21 cellular contexts compared by ENCODE assay signal in the genomic region with DNA sequence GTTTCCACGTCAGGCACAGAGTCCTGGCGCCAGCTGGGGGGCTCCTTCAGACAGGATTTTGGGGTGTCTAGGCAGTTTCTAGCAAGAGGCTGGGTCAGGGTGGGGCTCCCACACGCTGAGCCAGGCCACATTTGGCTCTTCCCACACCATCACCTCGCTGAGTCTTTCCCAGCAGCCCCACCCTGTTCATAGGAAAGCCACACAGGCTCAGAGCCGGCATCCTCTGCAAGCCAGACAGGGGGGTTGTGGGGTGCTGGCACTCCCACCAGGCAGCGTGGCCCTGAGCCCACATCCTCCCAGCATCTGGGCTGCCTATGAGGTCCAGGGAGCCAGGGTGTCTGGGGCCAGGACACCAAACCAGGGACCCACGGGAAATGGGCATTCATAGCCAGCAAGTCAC. TPM values are rescaled to one million over a fixed set of nuclear protein-coding genes. Genes with fewer than 3 reads are reported as not detected.
DNase-seq lines count a peak whose midpoint lies in the region; ATAC-seq and TF ChIP-seq lines count a peak whose summit lies in the region.
"Had no signal": no experiment of that assay in that cellular context is flagged by ENCODE, and none has a peak within 500 bp of the region (broad histone marks: within the 10 kb centered on the region; RNA-seq: fewer than 3 reads in every experiment).

No MANE protein-coding gene starts in this region.

- 56% methylated on average over 4 of the region's 7 CpGs for WGBS in suprapubic skin

- peak overlapping the region; percentile 74 to 100 (median 98) for H3K4me2 ChIP-seq in BLaER1 treated with 17β-estradiol and CSF1 and Interleukin-3, amounts not matched to agents 10 nM and 100 nM
- no peak overlapping the region for H3K4me2 ChIP-seq in GM23338
- H3K4me2 ChIP-seq: KMS-11 had no signal

- peak overlapping the region in 7 of 11 experiments; percentile 1 to 96 (median 33); a peak in 8 of 22 replicates for H3K9ac ChIP-seq in BLaER1 treated with 17β-estradiol and CSF1 and Interleukin-3, amounts not matched to agents 10 nM and 100 nM
- H3K9ac ChIP-seq: KMS-11 had no signal

- H3K4me1 Mint-ChIP-seq in GM23338: peaks cover 11% of the 10 kb centered on the region; the same call in 2 of the 3 replicates

- no peak for DNase-seq in RWPE1 (ENCODE audit: low spot score)
- DNase-seq in fibroblast of the aortic adventitia (ENCODE audit: low read depth): peak; percentile 42
- DNase-seq in suprapubic skin (ENCODE audit: low spot score in 2 of 2): no peak
- DNase-seq in NCI-H774 (lab: John Stamatoyannopoulos, UW): no peak
- no peak for DNase-seq in GM23338 (ENCODE audit: low spot score)
- DNase-seq in pons (ENCODE audit: low spot score): no peak
- DNase-seq: Calu3; CD8-positive, alpha-beta T cell; DMS153; IMR-90; MV-4-11; NCI-H1105 treated with DMSO at 0.1 percent for 48 hours; NCI-H2029 treated with DMSO at 0.1 percent for 48 hours; NCI-H524 treated with DMSO at 0.1 percent for 48 hours had no signal

- H3K79me2 ChIP-seq in GM23338 (replicated peaks; ENCODE audit: insufficient read depth): no peaks in the 10 kb centered on the region

- H3K9me3 ChIP-seq in BLaER1 treated with 17β-estradiol and CSF1 and Interleukin-3, amounts not matched to agents 10 nM and 100 nM (replicated peaks in 1 of 11): no peaks in the 10 kb centered on the region
- no peaks in the 10 kb centered on the region for H3K9me3 ChIP-seq in suprapubic skin

- H2AFZ ChIP-seq in GM23338: no peak overlapping the region

- peaks cover 65 to 90% (median 88%) of the 10 kb centered on the region in 10 experiments for H3K4me1 ChIP-seq in BLaER1 treated with 17β-estradiol and CSF1 and Interleukin-3, amounts not matched to agents 10 nM and 100 nM
- H3K4me1 ChIP-seq in suprapubic skin: peaks cover 51% of the 10 kb centered on the region
- H3K4me1 ChIP-seq in GM23338 (ENCODE audit: insufficient read depth): no peaks in the 10 kb centered on the region; the same call in 1 of the 2 replicates

- H3K9me2 ChIP-seq in GM23338 (ENCODE audit: insufficient read depth): no peaks in the 10 kb centered on the region

- no peak for TF ChIP-seq EP300 in suprapubic skin (IDR thresholded peaks at IDR 0.05)

- POLR2A ChIA-PET in RWPE1 (lab: Yijun Ruan, JAX; ENCODE audit: low non-redundant PET): no interaction called here

- H3K36me3 ChIP-seq in BLaER1 treated with 17β-estradiol and CSF1 and Interleukin-3, amounts not matched to agents 10 nM and 100 nM: no peaks in the 10 kb centered on the region
- no peaks in the 10 kb centered on the region for H3K36me3 ChIP-seq in suprapubic skin
- no peaks in the 10 kb centered on the region for H3K36me3 ChIP-seq in GM23338 (ENCODE audit: insufficient read depth)

- peak overlapping the region in 4 of 11 experiments; percentile 9 to 29 (median 26); a peak in 2 of 22 replicates for H3K27ac ChIP-seq in BLaER1 treated with 17β-estradiol and CSF1 and Interleukin-3, amounts not matched to agents 10 nM and 100 nM
- peak overlapping the region; percentile 90 for H3K27ac ChIP-seq in RWPE1
- H3K27ac ChIP-seq in suprapubic skin: peak overlapping the region; percentile 14
- no peak overlapping the region for H3K27ac ChIP-seq in GM23338 (ENCODE audit: low read depth)
- H3K27ac ChIP-seq: KMS-11 had no signal

- peak overlapping the region in 1 of 10 experiments; percentile 9; a peak in 1 of 20 replicates for H3K4me3 ChIP-seq in BLaER1 treated with 17β-estradiol and CSF1 and Interleukin-3, amounts not matched to agents 10 nM and 100 nM
- no peak overlapping the region for H3K4me3 ChIP-seq in fibroblast of the aortic adventitia (ENCODE audit: low read depth, low read length)
- H3K4me3 ChIP-seq in suprapubic skin: no peak overlapping the region
- no peak overlapping the region for H3K4me3 ChIP-seq in GM23338

- no peaks in the 10 kb centered on the region for H3K9me3 Mint-ChIP-seq in GM23338
- H3K9me3 Mint-ChIP-seq: CD8-positive, alpha-beta T cell had no signal

- no peak overlapping the region for H3K27ac Mint-ChIP-seq in GM23338
- H3K27ac Mint-ChIP-seq: CD8-positive, alpha-beta T cell had no signal

- peaks cover 0 to 20% (median 0%) of the 10 kb centered on the region in 11 experiments; a peak in 6 of 22 replicates for H3K27me3 ChIP-seq in BLaER1 treated with 17β-estradiol and CSF1 and Interleukin-3, amounts not matched to agents 10 nM and 100 nM
- H3K27me3 ChIP-seq in suprapubic skin (no peaks in the 10 kb centered on the region), GM23338 (ENCODE audit: insufficient read depth) (peaks cover 21% of the 10 kb centered on the region)

- CTCF ChIA-PET in RWPE1 (lab: Yijun Ruan, JAX): no interaction called here

- peaks cover 0 to 65% (median 33%) of the 10 kb centered on the region in 11 experiments; a peak in 20 of 22 replicates for H4K20me1 ChIP-seq in BLaER1 treated with 17β-estradiol and CSF1 and Interleukin-3, amounts not matched to agents 10 nM and 100 nM
- no peaks in the 10 kb centered on the region; the same call in 1 of the 2 replicates for H4K20me1 ChIP-seq in GM23338 (replicated peaks; ENCODE audit: insufficient read depth)

- peaks cover 22% of the 10 kb centered on the region for H3F3A ChIP-seq in GM23338 (replicated peaks; ENCODE audit: low read depth)

- peaks cover 30% of the 10 kb centered on the region for H3K27me3 Mint-ChIP-seq in GM23338 (ENCODE audit: insufficient read depth, low read depth, poor library complexity)

- TF ChIP-seq CTCF in RWPE1 (conservative IDR thresholded peaks at IDR 0.05; ENCODE audit: low read depth): no peak
- TF ChIP-seq CTCF in fibroblast of the aortic adventitia (IDR thresholded peaks at IDR 0.05; ENCODE audit: insufficient read depth, low read length): no peak
- TF ChIP-seq CTCF in suprapubic skin (IDR thresholded peaks at IDR 0.05): no peak
- no peak for TF ChIP-seq CTCF in GM23338 (conservative IDR thresholded peaks at IDR 0.05; ENCODE audit: low read depth in 2 of 2)

- ATAC-seq in GM23338: no peak
- ATAC-seq: CD8-positive, alpha-beta T cell had no signal

- no peak for TF ChIP-seq POLR2A in suprapubic skin (IDR thresholded peaks at IDR 0.05)

- no peak overlapping the region for H3K4me3 Mint-ChIP-seq in GM23338
- H3K4me3 Mint-ChIP-seq: CD8-positive, alpha-beta T cell had no signal

- no peaks in the 10 kb centered on the region; the same call in 2 of the 3 replicates for H3K36me3 Mint-ChIP-seq in GM23338 (ENCODE audit: low read depth)
- H3K36me3 Mint-ChIP-seq: CD8-positive, alpha-beta T cell had no signal

TF ChIP-seq in GM23338, 12 proteins besides CTCF, POLR2A, EP300 and RAD21 (continues in another document):
- TF ChIP-seq, protein P1, sequence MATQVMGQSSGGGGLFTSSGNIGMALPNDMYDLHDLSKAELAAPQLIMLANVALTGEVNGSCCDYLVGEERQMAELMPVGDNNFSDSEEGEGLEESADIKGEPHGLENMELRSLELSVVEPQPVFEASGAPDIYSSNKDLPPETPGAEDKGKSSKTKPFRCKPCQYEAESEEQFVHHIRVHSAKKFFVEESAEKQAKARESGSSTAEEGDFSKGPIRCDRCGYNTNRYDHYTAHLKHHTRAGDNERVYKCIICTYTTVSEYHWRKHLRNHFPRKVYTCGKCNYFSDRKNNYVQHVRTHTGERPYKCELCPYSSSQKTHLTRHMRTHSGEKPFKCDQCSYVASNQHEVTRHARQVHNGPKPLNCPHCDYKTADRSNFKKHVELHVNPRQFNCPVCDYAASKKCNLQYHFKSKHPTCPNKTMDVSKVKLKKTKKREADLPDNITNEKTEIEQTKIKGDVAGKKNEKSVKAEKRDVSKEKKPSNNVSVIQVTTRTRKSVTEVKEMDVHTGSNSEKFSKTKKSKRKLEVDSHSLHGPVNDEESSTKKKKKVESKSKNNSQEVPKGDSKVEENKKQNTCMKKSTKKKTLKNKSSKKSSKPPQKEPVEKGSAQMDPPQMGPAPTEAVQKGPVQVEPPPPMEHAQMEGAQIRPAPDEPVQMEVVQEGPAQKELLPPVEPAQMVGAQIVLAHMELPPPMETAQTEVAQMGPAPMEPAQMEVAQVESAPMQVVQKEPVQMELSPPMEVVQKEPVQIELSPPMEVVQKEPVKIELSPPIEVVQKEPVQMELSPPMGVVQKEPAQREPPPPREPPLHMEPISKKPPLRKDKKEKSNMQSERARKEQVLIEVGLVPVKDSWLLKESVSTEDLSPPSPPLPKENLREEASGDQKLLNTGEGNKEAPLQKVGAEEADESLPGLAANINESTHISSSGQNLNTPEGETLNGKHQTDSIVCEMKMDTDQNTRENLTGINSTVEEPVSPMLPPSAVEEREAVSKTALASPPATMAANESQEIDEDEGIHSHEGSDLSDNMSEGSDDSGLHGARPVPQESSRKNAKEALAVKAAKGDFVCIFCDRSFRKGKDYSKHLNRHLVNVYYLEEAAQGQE (IDR thresholded peaks at IDR 0.05; ENCODE audit: unreplicated experiment): no peak
- TF ChIP-seq CREB1 (CRISPR knock-in tag; IDR thresholded peaks at IDR 0.05; ENCODE audit: low read depth) (no peak), STAT1 (IDR thresholded peaks at IDR 0.05; ENCODE audit: unreplicated experiment) (no peak)
- TF ChIP-seq, protein P2, sequence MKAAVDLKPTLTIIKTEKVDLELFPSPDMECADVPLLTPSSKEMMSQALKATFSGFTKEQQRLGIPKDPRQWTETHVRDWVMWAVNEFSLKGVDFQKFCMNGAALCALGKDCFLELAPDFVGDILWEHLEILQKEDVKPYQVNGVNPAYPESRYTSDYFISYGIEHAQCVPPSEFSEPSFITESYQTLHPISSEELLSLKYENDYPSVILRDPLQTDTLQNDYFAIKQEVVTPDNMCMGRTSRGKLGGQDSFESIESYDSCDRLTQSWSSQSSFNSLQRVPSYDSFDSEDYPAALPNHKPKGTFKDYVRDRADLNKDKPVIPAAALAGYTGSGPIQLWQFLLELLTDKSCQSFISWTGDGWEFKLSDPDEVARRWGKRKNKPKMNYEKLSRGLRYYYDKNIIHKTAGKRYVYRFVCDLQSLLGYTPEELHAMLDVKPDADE (IDR thresholded peaks at IDR 0.05): no peak

RNA-seq across cellular contexts. Expression of a gene that starts 2.8 kb away (rescaled TPM):
- 9.9 and 10.9 TPM in 2 replicates for total RNA-seq in fibroblast of the aortic adventitia (ENCODE audit: low replicate concordance)
- total RNA-seq in suprapubic skin: 10 to 100 TPM in 3 of 4 donors, 1 to 10 TPM in 1; 5.6 to 16.1 (median 14.2) TPM
- total RNA-seq in GM23338 (2014; rRNA removed; shearing (Covaris generic)): 8.8 and 9.0 TPM in 2 replicates
- 1.3 and 1.9 TPM in 2 replicates for polyA plus RNA-seq in GM23338 (2016; fragmentation: Nextera tagmentation; extraction: Ambion mirVana)

RNA-seq across cellular contexts. Expression of a gene that starts 19.7 kb away (rescaled TPM):
- not detected in 2 replicates for total RNA-seq in fibroblast of the aortic adventitia (ENCODE audit: low replicate concordance)
- not detected for total RNA-seq in suprapubic skin
- 49.7 and 50.4 TPM in 2 replicates for total RNA-seq in GM23338 (2014; rRNA removed; shearing (Covaris generic))
- 7.1 and 7.7 TPM in 2 replicates for polyA plus RNA-seq in GM23338 (2016; fragmentation: Nextera tagmentation; extraction: Ambion mirVana)
- total RNA-seq: A673; Calu3; CD8-positive, alpha-beta T cell; G401; H4; IMR-90; Right ventricle myocardium superior had no signal
- polyA plus RNA-seq: BJ, IMR-90 had no signal

RNA-seq across cellular contexts. Expression of a gene that starts 28.0 kb away (rescaled TPM):
- total RNA-seq in fibroblast of the aortic adventitia (ENCODE audit: low replicate concordance) (53.5 and 99.1 TPM in 2 replicates), suprapubic skin (10 to 100 TPM; 20.2 to 65.0 (median 58.1) TPM)
- total RNA-seq in GM23338 (2014; rRNA removed; shearing (Covaris generic)): 131 and 145 TPM in 2 replicates
- 25.6 and 27.8 TPM in 2 replicates for polyA plus RNA-seq in GM23338 (2016; fragmentation: Nextera tagmentation; extraction: Ambion mirVana)

RNA-seq across cellular contexts. Expression of a gene that starts 57.8 kb away (rescaled TPM):
- total RNA-seq in fibroblast of the aortic adventitia (ENCODE audit: low replicate concordance) (7.8 and 42.6 TPM in 2 replicates), suprapubic skin (1 to 10 TPM; 4.6 to 9.8 (median 9.5) TPM)
- 1.5 and 2.9 TPM in 2 replicates for total RNA-seq in GM23338 (2014; rRNA removed; shearing (Covaris generic))
- polyA plus RNA-seq in GM23338 (2016; fragmentation: Nextera tagmentation; extraction: Ambion mirVana): 1.3 and 1.7 TPM in 2 replicates

Comparison
In these comparisons a context has a peak if more than half of its experiments do, and no peak if none do; other contexts are left out.
1. RNA of a gene that starts 19.7 kb away (total RNA-seq): 49.7 to 50.4 TPM in GM23338; not detected in fibroblast of the aortic adventitia and not detected in suprapubic skin; every median in the first group is over 10 times any median in the second.